In the genomic region with DNA sequence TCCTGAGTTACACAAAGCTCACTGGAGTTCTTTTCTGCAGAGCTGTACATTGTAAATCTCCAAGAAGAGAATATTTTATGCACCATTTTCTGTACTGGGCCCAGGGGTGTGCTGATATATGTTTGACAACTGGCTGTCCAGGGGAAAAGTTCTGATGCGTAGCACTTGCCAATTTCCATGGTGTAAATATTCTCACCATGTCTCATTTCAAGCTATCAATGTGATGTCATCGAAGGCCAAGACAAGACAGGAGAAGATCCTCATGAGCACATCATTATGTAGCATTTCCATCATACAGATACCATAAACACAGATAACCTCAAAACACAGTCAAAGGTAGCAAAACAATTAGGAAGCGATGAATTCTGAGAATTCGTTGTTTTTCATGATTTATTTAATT, we compare ENCODE assay signal across 31 cellular contexts. TPM values are rescaled to one million over a fixed set of nuclear protein-coding genes. Genes with fewer than 3 reads are reported as not detected.
"Had no signal": no experiment of that assay in that cellular context is flagged by ENCODE, and none has a peak within 500 bp of the region (broad histone marks: within the 10 kb centered on the region; RNA-seq: fewer than 3 reads in every experiment).

No MANE protein-coding gene starts in this region.

- H3K27ac Mint-ChIP-seq: naive thymus-derived CD4-positive, alpha-beta T cell; natural killer cell; nephron; neural progenitor cell; progenitor cell of endocrine pancreas; stimulated activated effector memory CD8-positive, alpha-beta T cell treated with anti-CD3 and anti-CD28 coated beads, Interleukin-12 subunit alpha, Interleukin-12 subunit beta, amount 100 ng/mL, for 72 hours; stimulated activated naive B cell treated with anti-CD40 and anti-IgM and Interleukin-4, amounts not matched to agents 10 μg/mL and 1 μg/mL and 100 μg/mL, for 72 hours; stimulated activated naive CD8-positive, alpha-beta T cell treated with anti-CD3 and anti-CD28 coated beads, Interleukin-15, Interleukin-2, amounts not matched to agents 100 ng/mL and 50 ng/mL, for 24 hours; type B pancreatic cell had no signal

- H2AFZ ChIP-seq: neural progenitor cell, parathyroid adenoma had no signal

- H3K9me3 ChIP-seq: ovary, psoas muscle, spleen, stomach, suprapubic skin, testis, tibial artery, transverse colon, upper lobe of right lung, uterus had no signal

- H3K79me2 ChIP-seq: parathyroid adenoma had no signal

- H3K9ac ChIP-seq: neural progenitor cell, parathyroid adenoma had no signal

- H3K4me2 ChIP-seq: neural progenitor cell, smooth muscle cell had no signal

- DNase-seq: naive thymus-derived CD4-positive, alpha-beta T cell; natural killer cell; occipital lobe; ovary; psoas muscle; right cardiac atrium; stimulated activated CD4-positive, alpha-beta T cell treated with anti-CD3 and anti-CD28 coated beads, Interleukin-12 subunit alpha, Interleukin-12 subunit beta, amount 100 ng/mL, for 4 hours; stimulated activated CD4-positive, alpha-beta T cell treated with anti-CD3 and anti-CD28 coated beads, Interleukin-2, amount 100 ng/mL, for 24 hours; stimulated activated CD4-positive, alpha-beta T cell treated with anti-CD3 and anti-CD28 coated beads, Interleukin-2, amount 100 ng/mL, for 48 hours; stimulated activated CD4-positive, alpha-beta T cell treated with anti-CD3 and anti-CD28 coated beads, Interleukin-4, amount 100 ng/mL, for 24 hours; stimulated activated naive B cell treated with anti-CD40 and anti-IgM and Interleukin-4, amounts not matched to agents 10 μg/mL and 1 μg/mL and 100 μg/mL, for 72 hours; stimulated activated naive CD4-positive, alpha-beta T cell treated with Interleukin-2 at 50 U/mL for 16 hours; stomach; substantia nigra; testis; transverse colon; upper lobe of right lung; uterus had no signal

- H3K4me3 ChIP-seq: neural progenitor cell, ovary, psoas muscle, skin epidermis, smooth muscle cell, spleen, stomach, suprapubic skin, testis, tibial artery, transverse colon, upper lobe of right lung, uterus had no signal

- H3K4me1 ChIP-seq: neural progenitor cell, psoas muscle, stomach, testis, tibial artery, transverse colon, uterus had no signal

- H3K36me3 ChIP-seq: neural progenitor cell, ovary, stomach, transverse colon, upper lobe of right lung, uterus had no signal

- H3K27me3 Mint-ChIP-seq: progenitor cell of endocrine pancreas, type B pancreatic cell had no signal

- H3K36me3 Mint-ChIP-seq: naive thymus-derived CD4-positive, alpha-beta T cell; natural killer cell; stimulated activated effector memory CD8-positive, alpha-beta T cell treated with anti-CD3 and anti-CD28 coated beads, Interleukin-12 subunit alpha, Interleukin-12 subunit beta, amount 100 ng/mL, for 72 hours; stimulated activated naive B cell treated with anti-CD40 and anti-IgM and Interleukin-4, amounts not matched to agents 10 μg/mL and 1 μg/mL and 100 μg/mL, for 72 hours had no signal

- H3K27ac ChIP-seq: neural progenitor cell, ovary, parathyroid adenoma, psoas muscle, skin epidermis, spleen, stomach, suprapubic skin, testis, tibial artery, transverse colon, upper lobe of right lung, uterus had no signal

- H3K4me3 Mint-ChIP-seq: naive thymus-derived CD4-positive, alpha-beta T cell; natural killer cell; nephron; neural progenitor cell; stimulated activated effector memory CD8-positive, alpha-beta T cell treated with anti-CD3 and anti-CD28 coated beads, Interleukin-12 subunit alpha, Interleukin-12 subunit beta, amount 100 ng/mL, for 72 hours; stimulated activated naive B cell treated with anti-CD40 and anti-IgM and Interleukin-4, amounts not matched to agents 10 μg/mL and 1 μg/mL and 100 μg/mL, for 72 hours; stimulated activated naive CD8-positive, alpha-beta T cell treated with anti-CD3 and anti-CD28 coated beads, Interleukin-15, Interleukin-2, amounts not matched to agents 100 ng/mL and 50 ng/mL, for 24 hours; type B pancreatic cell had no signal

- H3K27me3 ChIP-seq: neural progenitor cell, ovary, stomach, suprapubic skin, testis, tibial artery, transverse colon, upper lobe of right lung, uterus had no signal

- H3K4me1 Mint-ChIP-seq: stimulated activated naive B cell treated with anti-CD40 and anti-IgM and Interleukin-4, amounts not matched to agents 10 μg/mL and 1 μg/mL and 100 μg/mL, for 72 hours had no signal

RNA-seq across cellular contexts. Expression of a gene that starts 18.9 kb away (rescaled TPM):
- total RNA-seq: naive thymus-derived CD4-positive, alpha-beta T cell; natural killer cell; smooth muscle cell had no signal
- polyA plus RNA-seq: naive thymus-derived CD4-positive, alpha-beta T cell; neural cell; smooth muscle cell had no signal

RNA-seq across cellular contexts. Expression of a gene that starts 41.7 kb away (rescaled TPM):
- total RNA-seq: naive thymus-derived CD4-positive, alpha-beta T cell; natural killer cell; progenitor cell of endocrine pancreas; psoas muscle had no signal
- polyA plus RNA-seq: naive thymus-derived CD4-positive, alpha-beta T cell had no signal
